15 cellular contexts compared by ENCODE assay signal in the genomic region with DNA sequence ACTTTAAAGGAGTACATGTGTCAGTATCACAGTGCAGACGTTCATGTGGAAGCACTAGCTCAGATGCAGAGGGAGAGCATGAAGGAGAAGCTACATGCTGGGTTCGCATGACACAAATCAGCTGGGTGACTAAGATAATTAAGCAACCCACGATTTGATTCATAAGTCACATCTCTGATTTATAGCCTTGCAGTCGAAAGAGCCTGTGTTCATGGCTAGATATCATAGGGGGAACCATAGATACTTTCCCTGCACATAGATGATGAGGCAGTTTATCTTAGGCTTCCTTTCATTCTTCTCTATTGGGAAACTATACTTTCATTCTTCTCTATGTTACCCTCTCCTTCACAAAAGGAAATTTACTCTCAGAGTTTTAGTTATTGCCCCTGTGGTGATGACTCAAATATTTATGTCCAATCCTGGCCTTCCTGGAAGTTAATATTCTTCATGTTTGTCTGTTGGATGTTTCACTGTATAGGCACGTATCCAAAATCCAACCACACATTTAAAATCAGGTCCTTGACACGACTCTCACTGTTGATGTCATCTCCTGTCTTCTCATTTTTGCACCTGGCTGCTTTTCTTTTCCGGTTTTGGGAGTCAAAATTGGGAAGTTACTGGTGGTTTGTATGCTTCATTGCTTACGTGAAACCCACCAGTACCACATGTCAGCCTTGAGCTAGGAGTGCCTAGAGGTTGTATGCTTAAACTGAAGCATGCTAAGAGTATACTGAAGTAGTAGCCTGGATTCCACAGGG. TPM values are rescaled to one million over a fixed set of nuclear protein-coding genes. Genes with fewer than 3 reads are reported as not detected.
DNase-seq lines count a peak whose midpoint lies in the region; ATAC-seq lines count a peak whose summit lies in the region.
"Had no signal": no experiment of that assay in that cellular context is flagged by ENCODE, and none has a peak within 500 bp of the region (broad histone marks: within the 10 kb centered on the region; RNA-seq: fewer than 3 reads in every experiment).

No MANE protein-coding gene starts in this region.

- H3K23ac ChIP-seq in mesenchymal stem cell (ENCODE audit: low read length in 2 of 2), result no peak overlapping the region

- peak overlapping the region; percentile 69 for H4K8ac ChIP-seq in mesenchymal stem cell (ENCODE audit: low read length)

- H3K9ac ChIP-seq in mesenchymal stem cell (ENCODE audit: low read length), result peak overlapping the region; percentile 62

- H2BK12ac ChIP-seq in mesenchymal stem cell (ENCODE audit: low read length in 2 of 2), result peak overlapping the region in 1 of 2 experiments; percentile 63

- H3K4me1 ChIP-seq in mesenchymal stem cell (ENCODE audit: control insufficient read depth, insufficient read depth, low read depth, low read length), result peaks cover 1% of the 10 kb centered on the region

- in situ Hi-C loops in KBM-7 (cut with MboI; ENCODE audit: low pct_unique_long_range_greater_than_20kb, low sequenced_read_pairs), result no loop called here

- peak; percentile 79 for DNase-seq in EH (ENCODE audit: low read depth)
- DNase-seq in KBM-7, result peak; percentile 42
- DNase-seq in astrocyte of the hippocampus (ENCODE audit: low read depth, low spot score), result peak; percentile 9
- peak; percentile 82 for DNase-seq in mesenchymal stem cell
- no peak for DNase-seq in GF-D8 (lab: John Stamatoyannopoulos, UW)
- no peak for DNase-seq in CD1c-positive myeloid dendritic cell (ENCODE audit: extremely low spot score)
- DNase-seq: activated CD4-positive, CD25-positive, alpha-beta regulatory T cell; activated effector memory CD4-positive, alpha-beta T cell treated with anti-CD3 and anti-CD28 coated beads, Interleukin-2, amount 50 U/mL, for 16 hours; DMS 273 treated with DMSO at 0.1 percent for 48 hours; hypothalamus; mesendoderm; NCI-H2171 had no signal

- H3K4me2 ChIP-seq in mesenchymal stem cell (ENCODE audit: low read length, poor library complexity, severe bottlenecking), result no peak overlapping the region

- H2AFZ ChIP-seq in mesenchymal stem cell (ENCODE audit: low read depth, low read length), result no peak overlapping the region

- no peaks in the 10 kb centered on the region for H3K27me3 ChIP-seq in mesenchymal stem cell (ENCODE audit: control insufficient read depth in 1 of 2, insufficient read depth in 1 of 2, low read length in 2 of 2)

- H4K91ac ChIP-seq in mesenchymal stem cell (ENCODE audit: low read length), result no peak overlapping the region

- H3K4me3 ChIP-seq in mesenchymal stem cell (ENCODE audit: insufficient read depth in 1 of 2, low read depth in 1 of 2, low read length in 2 of 2), result peak overlapping the region in 1 of 2 experiments; percentile 34
- H3K4me3 ChIP-seq: K562 had no signal

- peak overlapping the region; percentile 8 to 52 for H3K18ac ChIP-seq in mesenchymal stem cell (ENCODE audit: low read depth in 1 of 2, low read length in 2 of 2)

- H3K9me3 ChIP-seq in mesenchymal stem cell (ENCODE audit: control insufficient read depth, low read length), result no peaks in the 10 kb centered on the region

- peak overlapping the region in 1 of 2 experiments; percentile 7 for H3K14ac ChIP-seq in mesenchymal stem cell (ENCODE audit: low read length in 2 of 2)

- 29% methylated on average over 6 of the region's 8 CpGs for WGBS in mesenchymal stem cell

- no peak overlapping the region for H2BK15ac ChIP-seq in mesenchymal stem cell (ENCODE audit: low read depth, poor library complexity, severe bottlenecking)

- H2BK120ac ChIP-seq in mesenchymal stem cell (ENCODE audit: low read depth, low read length), result no peak overlapping the region

- peak overlapping the region; percentile 54 for H2BK5ac ChIP-seq in mesenchymal stem cell (ENCODE audit: low read depth, low read length, poor library complexity, severe bottlenecking)

- H3K27ac ChIP-seq in mesenchymal stem cell (ENCODE audit: low read length, poor library complexity, severe bottlenecking), result peak overlapping the region; percentile 91

- no peak for ATAC-seq in HG02623 (IDR thresholded peaks at IDR 0.05; ENCODE audit: unreplicated experiment)
- no peak for ATAC-seq in GM19452 (IDR thresholded peaks at IDR 0.05; ENCODE audit: unreplicated experiment)
- ATAC-seq: K562 had no signal

- peak overlapping the region; percentile 2 for H2AK5ac ChIP-seq in mesenchymal stem cell (ENCODE audit: low read length, severe bottlenecking)

- H3K4ac ChIP-seq in mesenchymal stem cell (ENCODE audit: low read depth in 1 of 2, low read length in 2 of 2), result peak overlapping the region; percentile 73 to 75

- no peaks in the 10 kb centered on the region for H3K36me3 ChIP-seq in mesenchymal stem cell (ENCODE audit: control insufficient read depth in 1 of 2, insufficient read depth in 2 of 2, low read depth in 1 of 2, low read length in 2 of 2)

- H3K79me1 ChIP-seq in mesenchymal stem cell (replicated peaks; ENCODE audit: low read length, poor library complexity, severe bottlenecking), result no peaks in the 10 kb centered on the region

RNA-seq across cellular contexts. Expression of gene SLC5A12, which starts 56.3 kb away (rescaled TPM):
- polyA plus RNA-seq in mesenchymal stem cell (2013, experiment 1 of 2), result 0.06 TPM
- polyA plus RNA-seq in mesenchymal stem cell (2013, experiment 2 of 2), result 0.08 TPM

Comparison
In these comparisons a context has a peak if more than half of its experiments do, and no peak if none do; other contexts are left out.
1. DNase-seq: peak in EH (single experiment), KBM-7 (single experiment), astrocyte of the hippocampus (single experiment) and mesenchymal stem cell (single experiment); none in GF-D8 (single experiment) and CD1c-positive myeloid dendritic cell (single experiment).